8 cellular contexts compared by ENCODE assay signal in genomic region chr11:3423138-3423715, GRCh38. TPM values are rescaled to one million over a fixed set of nuclear protein-coding genes. Genes with fewer than 3 reads are reported as not detected.
DNase-seq lines count a peak whose midpoint lies in the region; ATAC-seq and TF ChIP-seq lines count a peak whose summit lies in the region.
"Not testable (repeated sequence)": the region's sequence is repeated elsewhere in the genome, so short reads cannot be mapped to it uniquely, and the experiment has no call there.

No MANE protein-coding gene starts in this region.

- peaks cover 10% of the 10 kb centered on the region for H3K4me1 Mint-ChIP-seq in progenitor cell of endocrine pancreas (ENCODE audit: low read depth)

- H4K20me1 ChIP-seq in IMR-90 (ENCODE audit: insufficient read depth, low read length): not testable (repeated sequence)

- peaks cover 12% of the 10 kb centered on the region for H3K27me3 ChIP-seq in IMR-90 (ENCODE audit: control insufficient read depth, insufficient read depth, low read length)
- not testable (repeated sequence) for H3K27me3 ChIP-seq in Panc1 (ENCODE audit: control insufficient read depth, insufficient read depth, low read length); vagina

- peak overlapping the region; percentile 42 to 50; a peak in 2 of 4 replicates for H4K8ac ChIP-seq in IMR-90 (ENCODE audit: low read depth in 2 of 2, low read length in 2 of 2)

- not testable (repeated sequence) for H2BK5ac ChIP-seq in IMR-90 (ENCODE audit: low read depth, low read length, poor library complexity, severe bottlenecking)

- peak overlapping the region; percentile 89 for H3K4me3 Mint-ChIP-seq in progenitor cell of endocrine pancreas (ENCODE audit: low read depth)

- H3K9me1 ChIP-seq in IMR-90 (ENCODE audit: insufficient read depth, low read length): not testable (repeated sequence)

- not testable (repeated sequence) for H4K91ac ChIP-seq in IMR-90 (ENCODE audit: insufficient read depth, low read depth, low read length)

- peak overlapping the region; percentile 42; the same call in 1 of the 2 replicates for H4K5ac ChIP-seq in IMR-90 (ENCODE audit: low read depth, low read length)

- H3K36me3 Mint-ChIP-seq in activated naive CD4-positive, alpha-beta T cell treated with anti-CD3 and anti-CD28 coated beads, Interleukin-2, amount 50 U/mL, for 72 hours; progenitor cell of endocrine pancreas (ENCODE audit: insufficient read depth): not testable (repeated sequence)

- dilution Hi-C loops in IMR-90 (cut with HindIII; ENCODE audit: low sequenced_read_pairs, unreplicated experiment): not testable (repeated sequence)

- H3K14ac ChIP-seq in IMR-90 (replicated peaks; ENCODE audit: low read depth, low read length): not testable (repeated sequence)

- peak overlapping the region; percentile 44 for H3K4me3 ChIP-seq in IMR-90 (ENCODE audit: insufficient read depth, low read depth, low read length)
- peak overlapping the region; percentile 74 to 78 for H3K4me3 ChIP-seq in Panc1 (ENCODE audit: low read depth in 2 of 2, low read length in 2 of 2)
- H3K4me3 ChIP-seq in epithelial cell of esophagus (ENCODE audit: low read length): peak overlapping the region; percentile 46
- H3K4me3 ChIP-seq in vagina: peak overlapping the region; percentile 64 to 70

- not testable (repeated sequence) for TF ChIP-seq POLR2A in IMR-90 (IDR thresholded peaks at IDR 0.05; ENCODE audit: low read depth, low read length)
- peak in 1 of 2 donors; percentile 60 for TF ChIP-seq POLR2A in vagina (IDR thresholded peaks at IDR 0.05)

- not testable (repeated sequence) for H2BK120ac ChIP-seq in IMR-90 (ENCODE audit: low read depth, low read length)

- H3K27ac Mint-ChIP-seq in activated naive CD4-positive, alpha-beta T cell treated with anti-CD3 and anti-CD28 coated beads, Interleukin-2, amount 50 U/mL, for 72 hours: peak overlapping the region; percentile 94 to 98
- H3K27ac Mint-ChIP-seq in progenitor cell of endocrine pancreas: not testable (repeated sequence)

- H2BK20ac ChIP-seq in IMR-90 (ENCODE audit: low read depth, low read length): not testable (repeated sequence)

- TF ChIP-seq RAD21 in IMR-90 (IDR thresholded peaks at IDR 0.05; ENCODE audit: low read length): not testable (repeated sequence)

- not testable (repeated sequence) for H3K9me3 Mint-ChIP-seq in activated naive CD4-positive, alpha-beta T cell treated with anti-CD3 and anti-CD28 coated beads, Interleukin-2, amount 50 U/mL, for 72 hours; progenitor cell of endocrine pancreas (ENCODE audit: low read depth)

- H3K9me3 ChIP-seq in IMR-90 (ENCODE audit: control insufficient read depth, insufficient read depth, low read length); Panc1 (ENCODE audit: control insufficient read depth, insufficient read depth, low read depth, low read length); vagina: not testable (repeated sequence)

- peak; percentile 38 for DNase-seq in DMS53 treated with DMSO at 0.1 percent for 48 hours (lab: John Stamatoyannopoulos, UW; ENCODE audit: unreplicated experiment)
- not testable (repeated sequence) for DNase-seq in IMR-90; Panc1 (ENCODE audit: low read depth, low spot score); activated naive CD4-positive, alpha-beta T cell treated with anti-CD3 and anti-CD28 coated beads, Interleukin-2, amount 50 U/mL, for 72 hours (ENCODE audit: low spot score in 2 of 2); epithelial cell of esophagus (ENCODE audit: low read depth); progenitor cell of endocrine pancreas (ENCODE audit: low spot score, unreplicated experiment)
- peak; percentile 80 for DNase-seq in kidney glomerular epithelial cell (lab: John Stamatoyannopoulos, UW)
- DNase-seq in vagina (ENCODE audit: extremely low spot score in 2 of 2): peak in 1 of 2 donors; percentile 91

- not testable (repeated sequence) for H2AK9ac ChIP-seq in IMR-90 (replicated peaks; ENCODE audit: low read depth, low read length, poor library complexity)

- peaks cover 26% of the 10 kb centered on the region for H3K27me3 Mint-ChIP-seq in progenitor cell of endocrine pancreas

- H2BK15ac ChIP-seq in IMR-90 (ENCODE audit: low read depth, low read length): not testable (repeated sequence)

- not testable (repeated sequence) for H3K36me3 ChIP-seq in IMR-90 (ENCODE audit: control insufficient read depth, insufficient read depth, low read length); Panc1 (ENCODE audit: control insufficient read depth, insufficient read depth, low read length); vagina

- not testable (repeated sequence) for H3K27ac ChIP-seq in IMR-90 (ENCODE audit: insufficient read depth, low read length)
- peak overlapping the region; percentile 77 for H3K27ac ChIP-seq in Panc1 (ENCODE audit: low read length)
- peak overlapping the region; percentile 88 for H3K27ac ChIP-seq in vagina

- peak overlapping the region; percentile 2; the same call in 1 of the 2 replicates for H3K9ac ChIP-seq in IMR-90 (ENCODE audit: low read depth, low read length)

- 6% methylated on average over 9 of the region's 45 CpGs; no CpG with 5 or more reads in 1 of the 2 experiments for WGBS in IMR-90 (ENCODE audit: extremely low coverage in 2 of 2, insufficient read length in 1 of 2), 2 experiments

- not testable (repeated sequence) for H2AK5ac ChIP-seq in IMR-90 (ENCODE audit: low read depth, low read length)

- BruUV-seq in IMR-90 (replicated peaks; lab: Mats Ljungman, UMichigan); Panc1 (replicated peaks; lab: Mats Ljungman, UMichigan): not testable (repeated sequence)

- H3K56ac ChIP-seq in IMR-90 (ENCODE audit: extremely low read depth, insufficient read depth, low read length): not testable (repeated sequence)

- intact Hi-C loops in IMR-90 (cut with micrococcal nuclease); Panc1 (cut with micrococcal nuclease; ENCODE audit: unreplicated experiment); vagina (cut with DNase I): not testable (repeated sequence)

- peak overlapping the region; percentile 75 for H2AFZ ChIP-seq in IMR-90 (replicated peaks; ENCODE audit: low read length, poor library complexity)

- H3K79me1 ChIP-seq in IMR-90 (ENCODE audit: low read depth in 1 of 2, low read length in 2 of 2): not testable (repeated sequence)

- H3K23ac ChIP-seq in IMR-90 (ENCODE audit: low read depth, low read length): not testable (repeated sequence)

- not testable (repeated sequence) for H3K4ac ChIP-seq in IMR-90 (ENCODE audit: low read depth, low read length)

- in situ Hi-C loops in IMR-90 (cut with MboI; ENCODE audit: low sequenced_read_pairs): loop anchor here (25.0 kb wide), 1 partner anchor 361 kb away; the partner anchor contains the start of gene CARS1
- in situ Hi-C loops in Panc1 (cut with HindIII; ENCODE audit: low pct_unique_long_range_greater_than_20kb, low sequenced_read_pairs): not testable (repeated sequence)

- H3K18ac ChIP-seq in IMR-90 (ENCODE audit: low read depth, low read length): not testable (repeated sequence)

- not testable (repeated sequence) for ATAC-seq in IMR-90 (ENCODE audit: low read depth); Panc1; activated naive CD4-positive, alpha-beta T cell treated with anti-CD3 and anti-CD28 coated beads, Interleukin-2, amount 50 U/mL, for 72 hours

- CTCF ChIA-PET in IMR-90 (lab: Yijun Ruan, JAX); Panc1 (lab: Charles Lee): not testable (repeated sequence)

- H3K4me2 ChIP-seq in IMR-90 (ENCODE audit: low read depth, low read length): peak overlapping the region; percentile 14

- TF ChIP-seq CTCF in IMR-90 (conservative IDR thresholded peaks at IDR 0.05; ENCODE audit: low read depth, low read length); Panc1 (IDR thresholded peaks at IDR 0.05); epithelial cell of esophagus (IDR thresholded peaks at IDR 0.05; ENCODE audit: insufficient read depth, low read depth, low read length, missing control alignments); progenitor cell of endocrine pancreas (IDR thresholded peaks at IDR 0.05; ENCODE audit: unreplicated experiment); vagina (IDR thresholded peaks at IDR 0.05): not testable (repeated sequence)

- not testable (repeated sequence) for H3K4me1 ChIP-seq in IMR-90 (ENCODE audit: control insufficient read depth, insufficient read depth, low read length); Panc1 (ENCODE audit: control insufficient read depth, insufficient read depth, low read length)
- peaks cover 11% of the 10 kb centered on the region for H3K4me1 ChIP-seq in vagina

- POLR2A ChIA-PET in IMR-90 (lab: Charles Lee; ENCODE audit: unreplicated experiment): not testable (repeated sequence)
- POLR2A ChIA-PET in Panc1 (lab: Charles Lee): interaction anchor here (0.6 kb wide), 1 partner anchor 17 kb away, joined by 6 read pairs; no protein-coding TSS in a partner anchor

RNA-seq across cellular contexts. Expression of gene ZNF195, which starts 44.3 kb away (rescaled TPM):
- total RNA-seq in IMR-90 (2012; rRNA removed) (17.2 and 24.4 TPM in 2 replicates), Panc1 (2021; ENCODE audit: unreplicated experiment) (79.0 TPM), progenitor cell of endocrine pancreas (83.9 and 88.8 TPM in 2 replicates), vagina (13.0 TPM)
- polyA plus RNA-seq in IMR-90 (2012; rRNA removed): 8.7 and 10.2 TPM in 2 replicates
- 3.2 and 4.1 TPM in 2 replicates for polyA plus RNA-seq in IMR-90 (2012; cell fraction: cytosol; rRNA removed)
- polyA plus RNA-seq in IMR-90 (2012; cell fraction: nucleus; rRNA removed; ENCODE audit: low replicate concordance): 8.5 and 30.2 TPM in 2 replicates
- polyA plus RNA-seq in Panc1 (2012; ENCODE audit: insufficient read length): 37.5 TPM
- total RNA-seq in activated naive CD4-positive, alpha-beta T cell treated with anti-CD3 and anti-CD28 coated beads, Interleukin-2, amount 50 U/mL, for 72 hours: 10 to 100 TPM; 23.6 to 37.8 TPM
